8 cellular contexts compared by ENCODE assay signal in genomic region chr15:68818671-68819450, GRCh38. TPM values are rescaled to one million over a fixed set of nuclear protein-coding genes. Genes with fewer than 3 reads are reported as not detected.
DNase-seq lines count a peak whose midpoint lies in the region; ATAC-seq and TF ChIP-seq lines count a peak whose summit lies in the region.

No MANE protein-coding gene starts in this region.

- in situ Hi-C loops in GM13976 (cut with MboI; ENCODE audit: low sequenced_read_pairs, unreplicated experiment) = no loop called here

- H3K36me3 Mint-ChIP-seq in activated CD8-positive, alpha-beta T cell treated with anti-CD3 and anti-CD28 coated beads for 36 hours (ENCODE audit: low read depth) = peaks cover 35% of the 10 kb centered on the region

- H3K9ac ChIP-seq in subcutaneous abdominal adipose tissue (ENCODE audit: low read length in 5 of 5) = peak overlapping the region; percentile 81 to 94 (median 92)

- no peak for TF ChIP-seq CTCF in GM13976 (IDR thresholded peaks at IDR 0.05; ENCODE audit: borderline replicate concordance, control extremely low read depth, extremely low read depth, insufficient read depth, missing control alignments)
- no peak for TF ChIP-seq CTCF in activated CD8-positive, alpha-beta T cell treated with anti-CD3 and anti-CD28 coated beads for 36 hours (IDR thresholded peaks at IDR 0.05)

- H3K36me3 ChIP-seq in subcutaneous abdominal adipose tissue (ENCODE audit: control insufficient read depth in 5 of 5, insufficient read depth in 5 of 5, low read length in 5 of 5) = no peaks in the 10 kb centered on the region

- CTCF ChIA-PET in activated CD8-positive, alpha-beta T cell treated with anti-CD3 and anti-CD28 coated beads for 36 hours (lab: Charles Lee) = interaction anchor here (0.9 to 1.7 kb wide), 7 partner anchors 10 to 34 kb away, joined by 3 to 6 read pairs (median 3); no protein-coding TSS in a partner anchor

- H3K9me3 Mint-ChIP-seq in activated CD8-positive, alpha-beta T cell treated with anti-CD3 and anti-CD28 coated beads for 36 hours = no peaks in the 10 kb centered on the region

- H3K4me3 Mint-ChIP-seq in activated CD8-positive, alpha-beta T cell treated with anti-CD3 and anti-CD28 coated beads for 36 hours = peak overlapping the region; percentile 88

- H3K4me1 Mint-ChIP-seq in activated CD8-positive, alpha-beta T cell treated with anti-CD3 and anti-CD28 coated beads for 36 hours (ENCODE audit: low read depth) = peaks cover 42% of the 10 kb centered on the region

- intact Hi-C loops in activated CD8-positive, alpha-beta T cell treated with anti-CD3 and anti-CD28 coated beads for 36 hours (cut with micrococcal nuclease) = no loop called here

- POLR2A ChIA-PET in activated CD8-positive, alpha-beta T cell treated with anti-CD3 and anti-CD28 coated beads for 36 hours (lab: Charles Lee) = interaction anchor here (0.5 to 6.0 kb wide), 10 partner anchors 10 to 1715 kb away, joined by 3 to 51 read pairs (median 6); partner anchors contain the start of gene GLCE

- H3K27ac ChIP-seq in epithelial cell of prostate (peak overlapping the region; percentile 85), subcutaneous abdominal adipose tissue (ENCODE audit: low read depth, low read length) (peak overlapping the region; percentile 99)

- ATAC-seq in activated CD8-positive, alpha-beta T cell treated with anti-CD3 and anti-CD28 coated beads for 36 hours = no peak
- ATAC-seq in GM18519 (IDR thresholded peaks at IDR 0.05; ENCODE audit: low FRiP score, unreplicated experiment) (no peak), HG02938 (IDR thresholded peaks at IDR 0.05; ENCODE audit: unreplicated experiment) (no peak)

- no peaks in the 10 kb centered on the region for H3K27me3 Mint-ChIP-seq in activated CD8-positive, alpha-beta T cell treated with anti-CD3 and anti-CD28 coated beads for 36 hours

- peaks cover 44% of the 10 kb centered on the region for H3K4me1 ChIP-seq in mononuclear cell (ENCODE audit: insufficient read depth, low read length)
- H3K4me1 ChIP-seq in subcutaneous abdominal adipose tissue (ENCODE audit: control insufficient read depth in 5 of 5, insufficient read depth in 5 of 5, low read length in 5 of 5) = peaks cover 3 to 53% (median 39%) of the 10 kb centered on the region in 5 donors

- DNase-seq in GM13976 (ENCODE audit: low spot score) (peak; percentile 56), NCI-H146 treated with DMSO at 0.1 percent for 48 hours (lab: John Stamatoyannopoulos, UW; ENCODE audit: unreplicated experiment) (peak; percentile 22), epithelial cell of prostate (ENCODE audit: low read depth, low spot score) (no peak)
- DNase-seq in activated CD8-positive, alpha-beta T cell treated with anti-CD3 and anti-CD28 coated beads for 36 hours = peak; percentile 44

- H3K27ac Mint-ChIP-seq in activated CD8-positive, alpha-beta T cell treated with anti-CD3 and anti-CD28 coated beads for 36 hours = peak overlapping the region; percentile 96

- no peaks in the 10 kb centered on the region for H3K27me3 ChIP-seq in mononuclear cell (ENCODE audit: insufficient read depth, low read length)
- no peaks in the 10 kb centered on the region for H3K27me3 ChIP-seq in subcutaneous abdominal adipose tissue (ENCODE audit: control insufficient read depth in 5 of 5, insufficient read depth in 4 of 5, low read length in 5 of 5)

- H3K4me3 ChIP-seq in mononuclear cell (ENCODE audit: low read length) (peak overlapping the region; percentile 97), subcutaneous abdominal adipose tissue (ENCODE audit: low read depth in 1 of 5, low read length in 5 of 5) (peak overlapping the region; percentile 82 to 97 (median 89))

- no peaks in the 10 kb centered on the region for H3K9me3 ChIP-seq in mononuclear cell (ENCODE audit: low read depth, low read length)
- H3K9me3 ChIP-seq in subcutaneous abdominal adipose tissue (ENCODE audit: control insufficient read depth in 5 of 5, low read length in 5 of 5) = no peaks in the 10 kb centered on the region

RNA-seq across cellular contexts. Expression of gene ANP32A, which starts 1.8 kb away (rescaled TPM):
- total RNA-seq in activated CD8-positive, alpha-beta T cell treated with anti-CD3 and anti-CD28 coated beads for 36 hours = 100 to 1,000 TPM; 239 to 246 TPM
- 52.8 TPM for total RNA-seq in mononuclear cell
